ENCODE assay signal across 28 cellular contexts in the genomic region with DNA sequence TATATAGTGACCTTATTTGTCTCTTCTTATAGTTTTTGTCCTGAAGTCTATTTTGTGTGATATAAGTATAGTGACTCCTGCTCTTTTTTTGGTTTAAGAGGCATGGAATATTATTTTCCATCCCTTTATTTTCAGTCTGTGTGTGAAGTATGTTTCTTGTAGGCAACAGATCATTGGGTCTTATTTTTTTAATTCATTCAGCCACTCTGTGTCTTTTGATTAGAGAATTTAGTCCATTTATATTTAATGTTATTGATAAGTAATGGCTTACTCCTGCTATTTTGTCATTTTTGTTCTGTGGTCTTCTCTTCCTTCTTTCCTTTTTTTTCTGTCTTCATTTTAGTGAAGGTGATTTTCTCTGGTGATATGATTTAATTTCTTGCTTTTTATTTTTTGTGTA.
"Had no signal": no experiment of that assay in that cellular context is flagged by ENCODE, and none has a peak within 500 bp of the region (broad histone marks: within the 10 kb centered on the region; RNA-seq: fewer than 3 reads in every experiment).

No MANE protein-coding gene starts in this region.

- H3K9me3 ChIP-seq: colonic mucosa had no signal

- H3K36me3 ChIP-seq: colonic mucosa, esophagus muscularis mucosa, esophagus squamous epithelium, gastrocnemius medialis, gastroesophageal sphincter, heart left ventricle, heart right ventricle had no signal

- H3K79me2 ChIP-seq: hepatocyte had no signal

- DNase-seq: colonic mucosa; cortex of kidney; dermis blood vessel endothelial cell; dorsolateral prefrontal cortex; effector CD4-positive, alpha-beta T cell; effector CD8-positive, alpha-beta T cell; effector memory CD4-positive, alpha-beta T cell; effector memory CD8-positive, alpha-beta T cell; endodermal cell; erythroblast; esophagus squamous epithelium; foreskin fibroblast; foreskin keratinocyte; foreskin melanocyte; gastrocnemius medialis; glutamatergic neuron; head of caudate nucleus; heart left ventricle; heart right ventricle had no signal

- H3K4me2 ChIP-seq: hepatocyte had no signal

- FAIRE-seq: endometrium, endothelial cell of umbilical vein, frontal cortex had no signal

- H3K27me3 ChIP-seq: colonic mucosa, dorsolateral prefrontal cortex, esophagus muscularis mucosa, esophagus squamous epithelium, foreskin keratinocyte, gastrocnemius medialis, gastroesophageal sphincter, hepatocyte had no signal

- H2AFZ ChIP-seq: hepatocyte had no signal

- ATAC-seq: effector memory CD8-positive, alpha-beta T cell; esophagus mucosa; foreskin keratinocyte; gastrocnemius medialis; gastroesophageal sphincter; heart left ventricle; heart right ventricle had no signal

- H3K4me3 ChIP-seq: colonic mucosa, coronary artery, dorsolateral prefrontal cortex, esophagus muscularis mucosa, esophagus squamous epithelium, gastrocnemius medialis, gastroesophageal sphincter, heart left ventricle, heart right ventricle, hepatocyte had no signal

- H3K27ac ChIP-seq: colonic mucosa, coronary artery, dorsolateral prefrontal cortex, epithelial cell of prostate, esophagus muscularis mucosa, esophagus squamous epithelium, foreskin keratinocyte, gastrocnemius medialis, gastroesophageal sphincter, heart left ventricle, heart right ventricle, hepatocyte had no signal

- H3K4me1 ChIP-seq: colonic mucosa, esophagus muscularis mucosa, gastrocnemius medialis, gastroesophageal sphincter, heart left ventricle, heart right ventricle had no signal
